In genomic region chr7:149633976-149634945, GRCh38 we compare ENCODE assay signal across 25 cellular contexts.
"Had no signal": no experiment of that assay in that cellular context is flagged by ENCODE, and none has a peak within 500 bp of the region (broad histone marks: within the 10 kb centered on the region; RNA-seq: fewer than 3 reads in every experiment).

No MANE protein-coding gene starts in this region.

- H3K9me3 Mint-ChIP-seq: activated CD4-positive, alpha-beta memory T cell treated with anti-CD3 and anti-CD28 coated beads, Interleukin-2, amount 10 ng/mL, durations not matched to agents 7 days and 5 days; activated CD4-positive, alpha-beta T cell treated with anti-CD3 and anti-CD28 coated beads, Interleukin-2, amount 10 ng/mL, durations not matched to agents 7 days and 5 days; activated naive CD4-positive, alpha-beta T cell treated with anti-CD3 and anti-CD28 coated beads, Interleukin-2, amount 10 ng/mL, durations not matched to agents 7 days and 5 days; activated naive CD8-positive, alpha-beta T cell treated with anti-CD3 and anti-CD28 coated beads for 36 hours; activated T-helper 17 cell treated with anti-CD3 and anti-CD28 coated beads, Interleukin-2, amount 50 U/mL, for 72 hours had no signal

- H3K4me1 Mint-ChIP-seq: activated CD4-positive, alpha-beta memory T cell treated with anti-CD3 and anti-CD28 coated beads, Interleukin-2, amount 10 ng/mL, durations not matched to agents 7 days and 5 days; activated CD4-positive, alpha-beta T cell treated with anti-CD3 and anti-CD28 coated beads, Interleukin-2, amount 10 ng/mL, durations not matched to agents 7 days and 5 days; activated naive CD4-positive, alpha-beta T cell treated with anti-CD3 and anti-CD28 coated beads, Interleukin-2, amount 10 ng/mL, durations not matched to agents 7 days and 5 days; activated naive CD8-positive, alpha-beta T cell treated with anti-CD3 and anti-CD28 coated beads for 36 hours; activated T-helper 17 cell treated with anti-CD3 and anti-CD28 coated beads, Interleukin-2, amount 50 U/mL, for 72 hours had no signal

- ATAC-seq: activated T-helper 17 cell treated with anti-CD3 and anti-CD28 coated beads, Interleukin-2, amount 50 U/mL, for 72 hours had no signal

- H3K27ac Mint-ChIP-seq: activated CD4-positive, alpha-beta memory T cell treated with anti-CD3 and anti-CD28 coated beads, Interleukin-2, amount 10 ng/mL, durations not matched to agents 7 days and 5 days; activated CD4-positive, alpha-beta T cell treated with anti-CD3 and anti-CD28 coated beads, Interleukin-2, amount 10 ng/mL, durations not matched to agents 7 days and 5 days; activated naive CD4-positive, alpha-beta T cell treated with anti-CD3 and anti-CD28 coated beads, Interleukin-2, amount 10 ng/mL, durations not matched to agents 7 days and 5 days; activated naive CD8-positive, alpha-beta T cell treated with anti-CD3 and anti-CD28 coated beads for 36 hours; activated T-helper 17 cell treated with anti-CD3 and anti-CD28 coated beads, Interleukin-2, amount 50 U/mL, for 72 hours had no signal

- H3K4me2 ChIP-seq: SK-N-SH had no signal

- H3K9ac ChIP-seq: SK-N-SH had no signal

- DNase-seq: activated CD4-positive, alpha-beta memory T cell treated with anti-CD3 and anti-CD28 coated beads, Interleukin-2, amount 10 ng/mL, durations not matched to agents 7 days and 5 days; activated CD4-positive, alpha-beta T cell treated with anti-CD3 and anti-CD28 coated beads, Interleukin-2, amount 10 ng/mL, durations not matched to agents 7 days and 5 days; activated CD4-positive, CD25-positive, alpha-beta regulatory T cell; activated gamma-delta T cell; activated naive CD4-positive, alpha-beta T cell treated with anti-CD3 and anti-CD28 coated beads, Interleukin-2, amount 10 ng/mL, durations not matched to agents 7 days and 5 days; activated naive CD8-positive, alpha-beta T cell treated with anti-CD3 and anti-CD28 coated beads for 36 hours; activated T-cell treated with anti-CD3 and anti-CD28 coated beads, Interleukin-2, amount 50 U/mL, for 48 hours; brain microvascular endothelial cell; Karpas-422; MM.1S; NCI-H1105 treated with DMSO at 0.1 percent for 48 hours; NCI-H146; NCI-H187 treated with DMSO at 0.1 percent for 48 hours; NCI-H2081 treated with DMSO at 0.1 percent for 48 hours; NCI-H446; NCI-H524; Peyer's patch; Right ventricle myocardium superior; SJCRH30; SK-N-SH; T-helper 1 cell had no signal

- H3K9me3 ChIP-seq: Peyer's patch, SJCRH30, SK-N-SH had no signal

- H3K4me3 Mint-ChIP-seq: activated CD4-positive, alpha-beta memory T cell treated with anti-CD3 and anti-CD28 coated beads, Interleukin-2, amount 10 ng/mL, durations not matched to agents 7 days and 5 days; activated CD4-positive, alpha-beta T cell treated with anti-CD3 and anti-CD28 coated beads, Interleukin-2, amount 10 ng/mL, durations not matched to agents 7 days and 5 days; activated naive CD4-positive, alpha-beta T cell treated with anti-CD3 and anti-CD28 coated beads, Interleukin-2, amount 10 ng/mL, durations not matched to agents 7 days and 5 days; activated naive CD8-positive, alpha-beta T cell treated with anti-CD3 and anti-CD28 coated beads for 36 hours; activated T-helper 17 cell treated with anti-CD3 and anti-CD28 coated beads, Interleukin-2, amount 50 U/mL, for 72 hours had no signal

- H3K36me3 Mint-ChIP-seq: activated naive CD4-positive, alpha-beta T cell treated with anti-CD3 and anti-CD28 coated beads, Interleukin-2, amount 10 ng/mL, durations not matched to agents 7 days and 5 days; activated naive CD8-positive, alpha-beta T cell treated with anti-CD3 and anti-CD28 coated beads for 36 hours had no signal

- H3K4me1 ChIP-seq: Peyer's patch, SJCRH30 had no signal

- H3K27me3 ChIP-seq: Peyer's patch had no signal

- H3K27ac ChIP-seq: brain microvascular endothelial cell, cardiac muscle cell, Peyer's patch, RWPE1, SJCRH30, VCaP had no signal

- H3K36me3 ChIP-seq: brain microvascular endothelial cell, cardiac muscle cell, Peyer's patch, SJCRH30 had no signal

- H3K4me3 ChIP-seq: cardiac muscle cell, Peyer's patch, SJCRH30 had no signal
